26 cellular contexts compared by ENCODE assay signal in the genomic region with DNA sequence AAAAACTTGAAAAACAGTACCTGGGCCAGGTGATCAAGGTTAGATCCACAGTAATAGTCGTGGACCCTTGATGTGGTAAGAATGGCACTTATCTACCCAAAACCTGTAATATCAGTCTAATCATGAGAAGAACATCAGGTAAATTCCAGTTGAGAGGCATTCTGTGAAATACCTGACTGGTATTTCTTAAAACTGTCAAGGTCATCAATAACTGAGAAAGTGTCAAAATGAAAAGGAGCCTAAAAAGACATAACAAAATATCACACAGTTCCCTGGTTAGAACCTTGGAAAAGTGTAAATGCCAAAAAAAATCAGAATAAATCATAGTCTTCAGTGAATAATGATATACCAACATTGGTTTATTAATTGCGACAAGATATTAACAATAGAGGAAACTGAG.
DNase-seq lines count a peak whose midpoint lies in the region; ATAC-seq, FAIRE-seq and TF ChIP-seq lines count a peak whose summit lies in the region.
"Had no signal": no experiment of that assay in that cellular context is flagged by ENCODE, and none has a peak within 500 bp of the region (broad histone marks: within the 10 kb centered on the region; RNA-seq: fewer than 3 reads in every experiment).

No MANE protein-coding gene starts in this region.

- TF ChIP-seq RAD21 in A549 (conservative IDR thresholded peaks at IDR 0.05 in 1 of 2, IDR thresholded peaks at IDR 0.05 in 1 of 2) (no peak), IMR-90 (IDR thresholded peaks at IDR 0.05; ENCODE audit: low read length) (no peak)

- H3K27ac Mint-ChIP-seq in endodermal cell: no peak overlapping the region
- H3K27ac Mint-ChIP-seq: CD14-positive monocyte; CD4-positive, alpha-beta memory T cell; CD4-positive, CD25-positive, alpha-beta regulatory T cell; CD8-positive, alpha-beta memory T cell had no signal

- H3K27ac ChIP-seq in A549: no peak overlapping the region
- H3K27ac ChIP-seq in IMR-90 (ENCODE audit: insufficient read depth, low read length): no peak overlapping the region
- no peak overlapping the region for H3K27ac ChIP-seq in endodermal cell (ENCODE audit: low read depth, low read length)
- H3K27ac ChIP-seq: BLaER1 had no signal

- no TSS peak for BruUV-seq in IMR-90 (replicated peaks; lab: Mats Ljungman, UMichigan)

- TF ChIP-seq POLR2A in A549 (IDR thresholded peaks at IDR 0.05; ENCODE audit: low read length) (no peak), IMR-90 (IDR thresholded peaks at IDR 0.05; ENCODE audit: low read depth, low read length) (no peak)

- 48% methylated on average over 2 of the region's 2 CpGs for WGBS in A549 (ENCODE audit: missing lambda C conversion rate)
- WGBS in IMR-90 (ENCODE audit: extremely low coverage in 2 of 2, insufficient read length in 1 of 2), 2 experiments: no CpG with 5 or more reads among the region's 2 CpGs
- 89 to 100% methylated on average over 1 to 2 of the region's 2 CpGs for WGBS in endodermal cell (ENCODE audit: insufficient coverage in 1 of 2, insufficient read length in 1 of 2), 2 experiments

- H2AK5ac ChIP-seq in IMR-90 (ENCODE audit: low read depth, low read length): no peak overlapping the region

- no peak overlapping the region for H4K8ac ChIP-seq in IMR-90 (ENCODE audit: low read depth in 2 of 2, low read length in 2 of 2)

- H3K4me1 ChIP-seq in A549: no peaks in the 10 kb centered on the region
- H3K4me1 ChIP-seq in IMR-90 (ENCODE audit: control insufficient read depth, insufficient read depth, low read length): no peaks in the 10 kb centered on the region
- no peaks in the 10 kb centered on the region for H3K4me1 ChIP-seq in endodermal cell (ENCODE audit: control insufficient read depth, insufficient read depth, low read length)
- H3K4me1 ChIP-seq: BE2C, BLaER1 had no signal

- CTCF ChIA-PET in A549 (lab: Yijun Ruan, JAX) (no interaction called here), IMR-90 (lab: Yijun Ruan, JAX) (no interaction called here)

- no peaks in the 10 kb centered on the region for H3K9me3 Mint-ChIP-seq in endodermal cell
- H3K9me3 Mint-ChIP-seq: CD4-positive, alpha-beta memory T cell; CD8-positive, alpha-beta memory T cell had no signal

- no peaks in the 10 kb centered on the region for H3K9me1 ChIP-seq in IMR-90 (ENCODE audit: insufficient read depth, low read length)

- POLR2A ChIA-PET in A549 (lab: Yijun Ruan, JAX) (no interaction called here), IMR-90 (lab: Charles Lee; ENCODE audit: unreplicated experiment) (no interaction called here)

- H3K27me3 ChIP-seq in IMR-90 (ENCODE audit: control insufficient read depth, insufficient read depth, low read length) (no peaks in the 10 kb centered on the region), endodermal cell (ENCODE audit: control insufficient read depth, insufficient read depth, low read length, poor library complexity, severe bottlenecking) (no peaks in the 10 kb centered on the region)
- H3K27me3 ChIP-seq: BE2C, BLaER1 had no signal

- no peak overlapping the region for H3K4me2 ChIP-seq in A549
- no peak overlapping the region for H3K4me2 ChIP-seq in IMR-90 (ENCODE audit: low read depth, low read length)
- H3K4me2 ChIP-seq: BLaER1 had no signal

- H2BK15ac ChIP-seq in IMR-90 (ENCODE audit: low read depth, low read length): no peak overlapping the region

- TF ChIP-seq CTCF in A549 (IDR thresholded peaks at IDR 0.05) (no peak), IMR-90 (conservative IDR thresholded peaks at IDR 0.05; ENCODE audit: low read depth, low read length) (no peak), endodermal cell (conservative IDR thresholded peaks at IDR 0.05) (no peak)

- H2BK5ac ChIP-seq in IMR-90 (ENCODE audit: low read depth, low read length, poor library complexity, severe bottlenecking): no peak overlapping the region

- H2AFZ ChIP-seq in IMR-90 (replicated peaks; ENCODE audit: low read length, poor library complexity): no peak overlapping the region

- no peak overlapping the region for H3K4ac ChIP-seq in IMR-90 (ENCODE audit: low read depth, low read length)

- H2AK9ac ChIP-seq in IMR-90 (replicated peaks; ENCODE audit: low read depth, low read length, poor library complexity): no peak overlapping the region

- H4K91ac ChIP-seq in IMR-90 (ENCODE audit: insufficient read depth, low read depth, low read length): no peak overlapping the region

- FAIRE-seq in A549 (lab: Jason Lieb, UNC): no peak
- FAIRE-seq: A204.1, GM12878, GM12892, GM18507 had no signal

- in situ Hi-C loops in IMR-90 (cut with MboI; ENCODE audit: low sequenced_read_pairs): no loop called here

- dilution Hi-C loops in IMR-90 (cut with HindIII; ENCODE audit: low sequenced_read_pairs, unreplicated experiment): no loop called here

- no peak for TF ChIP-seq EP300 in A549 (IDR thresholded peaks at IDR 0.05)

- no peak overlapping the region for H4K5ac ChIP-seq in IMR-90 (ENCODE audit: low read depth, low read length)

- no peaks in the 10 kb centered on the region for H3K79me1 ChIP-seq in IMR-90 (ENCODE audit: low read depth in 1 of 2, low read length in 2 of 2)

- H3K36me3 ChIP-seq in IMR-90 (ENCODE audit: control insufficient read depth, insufficient read depth, low read length): no peaks in the 10 kb centered on the region
- no peaks in the 10 kb centered on the region for H3K36me3 ChIP-seq in endodermal cell (ENCODE audit: control insufficient read depth, insufficient read depth, low read length)
- H3K36me3 ChIP-seq: BE2C, BLaER1 had no signal

- H3K56ac ChIP-seq in IMR-90 (ENCODE audit: extremely low read depth, insufficient read depth, low read length): no peak overlapping the region

- no peak overlapping the region for H2BK120ac ChIP-seq in IMR-90 (ENCODE audit: low read depth, low read length)

- DNase-seq in A549 (ENCODE audit: low read depth in 1 of 2, low spot score in 1 of 2) (no peak), IMR-90 (no peak), endodermal cell (no peak), AG08395 (ENCODE audit: low spot score) (no peak), NCI-H446 (lab: John Stamatoyannopoulos, UW) (no peak), NCI-H146 treated with DMSO at 0.1 percent for 48 hours (lab: John Stamatoyannopoulos, UW; ENCODE audit: unreplicated experiment) (no peak)
- DNase-seq: 8988T; BE2C; C1 segment of cervical spinal cord; CD4-positive, alpha-beta memory T cell; CD4-positive, CD25-positive, alpha-beta regulatory T cell; CD8-positive, alpha-beta memory T cell; COR-L47; DMS 273 treated with DMSO at 0.1 percent for 48 hours; DMS153; DMS53; DMS79; DND-41; EL; GDM1 had no signal

- no peak overlapping the region for H3K4me3 ChIP-seq in A549
- H3K4me3 ChIP-seq in IMR-90 (ENCODE audit: insufficient read depth, low read depth, low read length): no peak overlapping the region
- H3K4me3 ChIP-seq in endodermal cell (ENCODE audit: low read length): peak overlapping the region; percentile 2
- H3K4me3 ChIP-seq: BLaER1, GM12878 had no signal

- ATAC-seq in A549 (no peak), IMR-90 (ENCODE audit: low read depth) (no peak)
- ATAC-seq: GM12878 had no signal

- H2BK20ac ChIP-seq in IMR-90 (ENCODE audit: low read depth, low read length): no peak overlapping the region

- H4K20me1 ChIP-seq in IMR-90 (ENCODE audit: insufficient read depth, low read length): no peaks in the 10 kb centered on the region
- H4K20me1 ChIP-seq: BLaER1 had no signal

- intact Hi-C loops in IMR-90 (cut with micrococcal nuclease): no loop called here

- H3K27me3 Mint-ChIP-seq in endodermal cell (ENCODE audit: insufficient read depth): no peaks in the 10 kb centered on the region
- H3K27me3 Mint-ChIP-seq: CD4-positive, CD25-positive, alpha-beta regulatory T cell; CD8-positive, alpha-beta memory T cell had no signal

- H3K14ac ChIP-seq in IMR-90 (replicated peaks; ENCODE audit: low read depth, low read length): no peak overlapping the region

- no peak overlapping the region for H3K18ac ChIP-seq in IMR-90 (ENCODE audit: low read depth, low read length)

- peaks cover 6% of the 10 kb centered on the region for H3K4me1 Mint-ChIP-seq in endodermal cell
- H3K4me1 Mint-ChIP-seq: CD4-positive, alpha-beta memory T cell; CD4-positive, CD25-positive, alpha-beta regulatory T cell; CD8-positive, alpha-beta memory T cell had no signal

- peaks cover under 1% of the 10 kb centered on the region for H3K36me3 Mint-ChIP-seq in endodermal cell (ENCODE audit: low read depth)
- H3K36me3 Mint-ChIP-seq: CD14-positive monocyte; CD4-positive, alpha-beta memory T cell; CD4-positive, CD25-positive, alpha-beta regulatory T cell; CD8-positive, alpha-beta memory T cell had no signal

- H3K23ac ChIP-seq in IMR-90 (ENCODE audit: low read depth, low read length): no peak overlapping the region

- no peaks in the 10 kb centered on the region for H3K9me3 ChIP-seq in A549
- no peaks in the 10 kb centered on the region for H3K9me3 ChIP-seq in IMR-90 (ENCODE audit: control insufficient read depth, insufficient read depth, low read length)
- H3K9me3 ChIP-seq in endodermal cell (ENCODE audit: control insufficient read depth, low read length): peaks cover 16% of the 10 kb centered on the region
- H3K9me3 ChIP-seq: BE2C, BLaER1 had no signal

- no peak overlapping the region for H3K4me3 Mint-ChIP-seq in endodermal cell
- H3K4me3 Mint-ChIP-seq: CD14-positive monocyte; CD4-positive, alpha-beta memory T cell; CD4-positive, CD25-positive, alpha-beta regulatory T cell; CD8-positive, alpha-beta memory T cell had no signal

- H3K9ac ChIP-seq in IMR-90 (ENCODE audit: low read depth, low read length) (no peak overlapping the region), endodermal cell (ENCODE audit: extremely low read depth, low read length, poor library complexity, severe bottlenecking) (no peak overlapping the region)
- H3K9ac ChIP-seq: BLaER1 had no signal

TF ChIP-seq in A549, 52 proteins besides CTCF, POLR2A, EP300 and RAD21:
- TF ChIP-seq NPAS2 (CRISPR knock-in tag; IDR thresholded peaks at IDR 0.05; ENCODE audit: borderline replicate concordance) (no peak), MAFK (IDR thresholded peaks at IDR 0.05; ENCODE audit: partially characterized antibody) (peak; percentile 71)

TF ChIP-seq in IMR-90, 13 proteins besides CTCF, POLR2A, EP300 and RAD21:
- TF ChIP-seq MAFK (IDR thresholded peaks at IDR 0.05; ENCODE audit: low read depth, low read length) (peak; percentile 54), BHLHE40 (IDR thresholded peaks at IDR 0.05; ENCODE audit: low read depth, low read length) (no peak)
